8 cellular contexts compared by ENCODE assay signal in genomic region chr6:84033523-84034451, GRCh38. TPM values are rescaled to one million over a fixed set of nuclear protein-coding genes. Genes with fewer than 3 reads are reported as not detected.
DNase-seq lines count a peak whose midpoint lies in the region; ATAC-seq and TF ChIP-seq lines count a peak whose summit lies in the region.

Gene MRAP2, plus strand, starts transcription at chr6:84033772. Its CDS starts 21,547 bp downstream, at chr6:84055319.

- H3K27ac ChIP-seq in spleen = peak within 1 kb of the TSS in 3 of 8 donors; percentile 15 to 70 (median 37)

- TF ChIP-seq POLR2A in spleen (IDR thresholded peaks at IDR 0.05) = no peak

- in situ Hi-C loops in astrocyte of the cerebellum (cut with HindIII; ENCODE audit: low sequenced_read_pairs) = no loop called here

- peaks cover 0 to 23% (median 16%) of the 10 kb centered on the region in 6 donors for H3K4me1 ChIP-seq in spleen

- H3K27me3 ChIP-seq in spleen (replicated peaks in 1 of 7) = peaks cover 0 to 55% (median 17%) of the 10 kb centered on the region in 7 donors

- H3K4me3 ChIP-seq in astrocyte of the cerebellum (ENCODE audit: low read depth, low read length) (peak within 1 kb of the TSS; percentile 60), spleen (peak within 1 kb of the TSS; percentile 18 to 69 (median 44))

- H3K9me3 ChIP-seq in spleen = peaks cover 0 to 16% (median 0%) of the 10 kb centered on the region in 8 donors

- ATAC-seq in GM18519 (IDR thresholded peaks at IDR 0.05; ENCODE audit: low FRiP score, unreplicated experiment) = peak; percentile 45

- WGBS in spleen, 5 donors = 1 to 4% (median 1%) methylated on average over 38 to 78 of the region's 78 CpGs

- no peaks in the 10 kb centered on the region for H3K36me3 ChIP-seq in spleen

- intact Hi-C loops in spleen (cut with DNase I; ENCODE audit: low total_unique reads) = no loop called here

- TF ChIP-seq CTCF in astrocyte of the cerebellum (IDR thresholded peaks at IDR 0.05; ENCODE audit: low read depth, low read length, missing control alignments) = no peak
- TF ChIP-seq CTCF in spleen (IDR thresholded peaks at IDR 0.05 in 8 of 11, conservative IDR thresholded peaks at IDR 0.05 in 3 of 11) = no peak

- DNase-seq in 8988T (peak; percentile 33), M059J (ENCODE audit: low read depth) (peak; percentile 20), astrocyte of the cerebellum (ENCODE audit: low read depth) (no peak), iPS-NIHi7 (ENCODE audit: extremely low spot score) (peak; percentile 64), spleen (no peak)
- DNase-seq in stimulated activated CD4-positive, alpha-beta T cell treated with anti-CD3 and anti-CD28 coated beads, Interleukin-4, amount 100 ng/mL, for 4 hours = no peak
- no peak for DNase-seq in stimulated activated naive CD4-positive, alpha-beta T cell treated with Interleukin-2 at 50 U/mL for 16 hours (lab: John Stamatoyannopoulos, UW)

RNA-seq across cellular contexts. Expression of gene MRAP2, which starts in this region (rescaled TPM):
- 0.05 and 0.12 TPM in 2 replicates for total RNA-seq in M059J (2014; rRNA removed; shearing (Covaris generic))
- total RNA-seq in spleen = 10 to 100 TPM in 3 of 7 donors, 1 to 10 TPM in 3, under 1 TPM in 1; 0.97 to 21.8 (median 7.1) TPM
- 1 to 10 TPM; 1.3 to 3.5 (median 1.3) TPM for polyA plus RNA-seq in spleen

Comparison
In these comparisons a context has a peak if more than half of its experiments do, and no peak if none do; other contexts are left out.
1. Peak in DNase-seq in M059J; RNA of the gene not detected or under 1 TPM.
2. DNase-seq: peak in 8988T (single experiment) and iPS-NIHi7 (single experiment); none in astrocyte of the cerebellum (single experiment), spleen (single experiment), stimulated activated CD4-positive, alpha-beta T cell treated with anti-CD3 and anti-CD28 coated beads, Interleukin-4, amount 100 ng/mL, for 4 hours (0 of 2) and stimulated activated naive CD4-positive, alpha-beta T cell treated with Interleukin-2 at 50 U/mL for 16 hours (single experiment).